In the genomic region with DNA sequence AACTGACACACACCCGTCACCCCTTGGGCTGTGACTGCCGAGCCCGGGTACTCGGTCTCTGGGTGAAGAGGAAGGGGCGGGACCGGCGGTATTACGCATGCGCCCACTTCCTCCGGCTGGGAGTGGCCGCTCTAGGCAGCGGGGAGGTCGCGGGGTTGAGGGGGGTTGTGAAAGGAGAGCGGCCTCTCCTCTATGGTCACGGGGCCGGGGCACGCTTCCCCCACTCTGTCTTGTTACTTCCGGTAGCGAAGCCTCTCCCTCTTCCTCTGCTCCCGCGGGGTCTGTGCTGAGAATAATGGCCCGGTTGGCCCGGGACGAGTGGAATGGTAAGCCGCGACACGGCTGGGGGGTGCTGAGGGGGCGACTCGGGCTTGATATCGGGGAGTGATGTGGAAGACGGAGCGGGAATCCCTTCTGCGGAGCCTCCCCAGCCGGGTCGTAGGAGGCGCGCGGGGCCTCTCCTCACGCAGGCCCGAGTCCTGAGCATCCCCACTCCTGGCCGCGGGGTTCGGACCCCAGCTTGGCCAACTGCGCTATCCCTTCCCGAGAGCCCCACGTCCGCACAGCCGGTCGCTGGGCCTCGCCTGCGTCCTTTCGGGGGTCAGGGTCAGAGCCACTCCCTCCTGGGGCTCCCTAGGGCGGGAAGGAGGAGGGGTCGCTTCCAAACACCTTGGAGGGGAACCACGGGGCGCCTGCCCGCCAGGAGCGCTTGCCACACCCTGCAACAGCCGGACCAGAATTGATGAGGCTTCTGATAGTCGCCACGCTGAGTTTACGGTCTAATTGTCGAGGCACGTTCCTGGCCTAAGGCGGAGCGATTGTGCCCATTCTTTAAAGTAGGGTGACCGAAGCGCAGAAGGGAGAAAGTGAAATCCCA, we compare ENCODE assay signal across 8 cellular contexts. TPM values are rescaled to one million over a fixed set of nuclear protein-coding genes. Genes with fewer than 3 reads are reported as not detected.
DNase-seq lines count a peak whose midpoint lies in the region; ATAC-seq and TF ChIP-seq lines count a peak whose summit lies in the region.

A gene with protein sequence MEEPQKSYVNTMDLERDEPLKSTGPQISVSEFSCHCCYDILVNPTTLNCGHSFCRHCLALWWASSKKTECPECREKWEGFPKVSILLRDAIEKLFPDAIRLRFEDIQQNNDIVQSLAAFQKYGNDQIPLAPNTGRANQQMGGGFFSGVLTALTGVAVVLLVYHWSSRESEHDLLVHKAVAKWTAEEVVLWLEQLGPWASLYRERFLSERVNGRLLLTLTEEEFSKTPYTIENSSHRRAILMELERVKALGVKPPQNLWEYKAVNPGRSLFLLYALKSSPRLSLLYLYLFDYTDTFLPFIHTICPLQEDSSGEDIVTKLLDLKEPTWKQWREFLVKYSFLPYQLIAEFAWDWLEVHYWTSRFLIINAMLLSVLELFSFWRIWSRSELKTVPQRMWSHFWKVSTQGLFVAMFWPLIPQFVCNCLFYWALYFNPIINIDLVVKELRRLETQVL (plus strand): TSS at position 259 of the 877 bp plus-strand sequence. CDS start 11,396 bp downstream, outside the sequence.

- H3K79me2 ChIP-seq in H9 (ENCODE audit: insufficient read depth, low read length), result peaks cover 15% of the 10 kb centered on the region; the same call in 1 of the 2 replicates

- peaks cover 7% of the 10 kb centered on the region for H3K79me1 ChIP-seq in H9 (ENCODE audit: insufficient read depth, low read depth, low read length, poor library complexity, severe bottlenecking)

- H4K91ac ChIP-seq in H9 (ENCODE audit: insufficient read length, low read depth, low read length), result no peak within 1 kb of the TSS

- ATAC-seq in stimulated activated naive CD8-positive, alpha-beta T cell treated with anti-CD3 and anti-CD28 coated beads, Interleukin-15, amount 100 ng/mL, for 72 hours, result peak; percentile 90

- no peak within 1 kb of the TSS for H3K27ac ChIP-seq in H9 (ENCODE audit: insufficient read length, low read depth, low read length)

- no peaks in the 10 kb centered on the region for H3K9me3 ChIP-seq in H9 (ENCODE audit: control insufficient read depth, low read depth, low read length)
- H3K9me3 ChIP-seq in MG63, result no peaks in the 10 kb centered on the region

- H3K27ac Mint-ChIP-seq in H9, result peak within 1 kb of the TSS; percentile 98 to 99 (median 99)
- H3K27ac Mint-ChIP-seq in nephron progenitor cell, result peak within 1 kb of the TSS; percentile 98
- H3K27ac Mint-ChIP-seq in stimulated activated naive CD8-positive, alpha-beta T cell treated with anti-CD3 and anti-CD28 coated beads, Interleukin-15, amount 100 ng/mL, for 72 hours, result peak within 1 kb of the TSS; percentile 98 to 100

- H3K27me3 Mint-ChIP-seq in H9 (ENCODE audit: low read depth) (no peaks in the 10 kb centered on the region), nephron progenitor cell (ENCODE audit: low read depth, poor library complexity) (no peaks in the 10 kb centered on the region)
- no peaks in the 10 kb centered on the region for H3K27me3 Mint-ChIP-seq in stimulated activated naive CD8-positive, alpha-beta T cell treated with anti-CD3 and anti-CD28 coated beads, Interleukin-15, amount 100 ng/mL, for 72 hours

- H3K14ac ChIP-seq in H9 (ENCODE audit: insufficient read depth, low read length), result peak within 1 kb of the TSS; percentile 92

- no peaks in the 10 kb centered on the region for H3K9me3 Mint-ChIP-seq in H9
- H3K9me3 Mint-ChIP-seq in nephron progenitor cell, result peaks cover 4% of the 10 kb centered on the region
- no peaks in the 10 kb centered on the region for H3K9me3 Mint-ChIP-seq in stimulated activated naive CD8-positive, alpha-beta T cell treated with anti-CD3 and anti-CD28 coated beads, Interleukin-15, amount 100 ng/mL, for 72 hours

- peak within 1 kb of the TSS; percentile 88; the same call in 1 of the 2 replicates for H3K4ac ChIP-seq in H9 (ENCODE audit: low read depth, low read length)

- H3K56ac ChIP-seq in H9 (ENCODE audit: insufficient read length, low read depth, low read length), result no peak within 1 kb of the TSS

- H3K4me3 Mint-ChIP-seq in H9 (peak within 1 kb of the TSS; percentile 100), nephron progenitor cell (peak within 1 kb of the TSS; percentile 99)
- peak within 1 kb of the TSS; percentile 94 to 100 for H3K4me3 Mint-ChIP-seq in stimulated activated naive CD8-positive, alpha-beta T cell treated with anti-CD3 and anti-CD28 coated beads, Interleukin-15, amount 100 ng/mL, for 72 hours

- peaks cover 5% of the 10 kb centered on the region; the same call in 1 of the 2 replicates for H3K4me1 ChIP-seq in H9 (ENCODE audit: insufficient read depth, low read length)

- peaks cover 10 to 20% (median 14%) of the 10 kb centered on the region in 3 experiments; a peak in 6 of 7 replicates for H3K36me3 Mint-ChIP-seq in H9 (ENCODE audit: insufficient read depth in 1 of 3, low read depth in 3 of 3)
- peaks cover 9% of the 10 kb centered on the region for H3K36me3 Mint-ChIP-seq in nephron progenitor cell (ENCODE audit: low read depth)

- no peak within 1 kb of the TSS for H4K8ac ChIP-seq in H9 (replicated peaks; ENCODE audit: insufficient read length, low read depth, low read length)

- no peak within 1 kb of the TSS for H4K5ac ChIP-seq in H9 (ENCODE audit: insufficient read length, low read depth, low read length)

- no peak within 1 kb of the TSS for H3T11ph ChIP-seq in H9 (ENCODE audit: low read length)

- DNase-seq in ELR (ENCODE audit: low read depth) (peak; percentile 95), H9 (peak; percentile 99), MG63 (peak; percentile 99), SHP77 treated with DMSO at 0.1 percent for 48 hours (lab: John Stamatoyannopoulos, UW) (peak; percentile 95), fibroblast of the aortic adventitia (ENCODE audit: low read depth) (peak; percentile 95), nephron progenitor cell (peak; percentile 99)
- DNase-seq in activated effector memory CD4-positive, alpha-beta T cell treated with anti-CD3 and anti-CD28 coated beads, Interleukin-2, amount 50 U/mL, for 16 hours, result peak; percentile 100
- peak; percentile 99 for DNase-seq in stimulated activated naive CD8-positive, alpha-beta T cell treated with anti-CD3 and anti-CD28 coated beads, Interleukin-15, amount 100 ng/mL, for 72 hours

- peak within 1 kb of the TSS; percentile 84 for H3K9ac ChIP-seq in H9 (ENCODE audit: extremely low read depth, insufficient read length, low read length)

- no peak within 1 kb of the TSS for H2BK5ac ChIP-seq in H9 (ENCODE audit: insufficient read length, low read length)

- H2BK20ac ChIP-seq in H9 (ENCODE audit: low read depth, low read length, poor library complexity, severe bottlenecking), result no peak within 1 kb of the TSS

- H3K36me3 ChIP-seq in MG63, result peaks cover 44% of the 10 kb centered on the region

- H3K23me2 ChIP-seq in H9 (ENCODE audit: insufficient read length, low read depth, low read length, poor library complexity, severe bottlenecking), result peaks cover 17% of the 10 kb centered on the region

- H2BK120ac ChIP-seq in H9 (ENCODE audit: low read depth, low read length, poor library complexity, severe bottlenecking), result no peak within 1 kb of the TSS

- H2AK5ac ChIP-seq in H9 (ENCODE audit: insufficient read length, low read length), result no peak within 1 kb of the TSS

- H3K23ac ChIP-seq in H9 (ENCODE audit: insufficient read length, low read depth, low read length), result no peak within 1 kb of the TSS

- no CpG with 5 or more reads among the region's 69 CpGs for WGBS in H9 (ENCODE audit: extremely low coverage, insufficient read length, low lambda C conversion rate)

- H3K4me3 ChIP-seq in MG63 (peak within 1 kb of the TSS; percentile 84), fibroblast of the aortic adventitia (ENCODE audit: low read depth, low read length) (peak within 1 kb of the TSS; percentile 90)

- TF ChIP-seq CTCF in H9 (conservative IDR thresholded peaks at IDR 0.05), result no peak
- TF ChIP-seq CTCF in fibroblast of the aortic adventitia (IDR thresholded peaks at IDR 0.05; ENCODE audit: insufficient read depth, low read length), result no peak
- TF ChIP-seq CTCF in nephron progenitor cell (IDR thresholded peaks at IDR 0.05), result no peak

- peak within 1 kb of the TSS; percentile 61 for H3K18ac ChIP-seq in H9 (ENCODE audit: insufficient read length, low read depth, low read length)

- H3K4me1 Mint-ChIP-seq in H9 (peaks cover 47 to 58% of the 10 kb centered on the region in 2 experiments), nephron progenitor cell (peaks cover 55% of the 10 kb centered on the region)
- H3K4me1 Mint-ChIP-seq in stimulated activated naive CD8-positive, alpha-beta T cell treated with anti-CD3 and anti-CD28 coated beads, Interleukin-15, amount 100 ng/mL, for 72 hours, result peaks cover 68% of the 10 kb centered on the region

- peak within 1 kb of the TSS; percentile 13; the same call in 1 of the 2 replicates for H2BK15ac ChIP-seq in H9 (ENCODE audit: low read depth, low read length)

- no peak within 1 kb of the TSS for H2BK12ac ChIP-seq in H9 (ENCODE audit: insufficient read length, low read depth, low read length)

- no peak within 1 kb of the TSS for H2AFZ ChIP-seq in H9 (ENCODE audit: low read length)

- H4K20me1 ChIP-seq in H9 (ENCODE audit: control insufficient read depth, insufficient read depth, insufficient read length), result no peaks in the 10 kb centered on the region

- H3K4me2 ChIP-seq in H9 (ENCODE audit: insufficient read depth, insufficient read length, low read length), result peak within 1 kb of the TSS; percentile 86

- H3K27me3 ChIP-seq in H9 (ENCODE audit: insufficient read depth, low read length) (no peaks in the 10 kb centered on the region), MG63 (no peaks in the 10 kb centered on the region)

RNA-seq across cellular contexts. Expression of the gene that starts here (rescaled TPM):
- total RNA-seq in H9 (2021) (90.9 and 91.7 TPM in 2 replicates), fibroblast of the aortic adventitia (ENCODE audit: low replicate concordance) (78.4 and 129 TPM in 2 replicates)
- 121 and 179 TPM in 2 replicates for total RNA-seq in MG63 (2014; rRNA removed; shearing (Covaris generic); ENCODE audit: low replicate concordance)
